ENCODE assay signal across 1 cellular context in genomic region chr19:18192673-18193387, GRCh38.
TF ChIP-seq lines count a peak whose summit lies in the region.

TSS of gene MPV17L2 (plus strand) at chr19:18193218. CDS start at chr19:18193282, 64 bp downstream.

TF ChIP-seq in K562, 482 proteins besides CTCF, POLR2A, EP300 and RAD21 (continued from another document and continues in another):
- no peak for TF ChIP-seq MXI1 (IDR thresholded peaks at IDR 0.05; ENCODE audit: low read depth, low read length)
- no peak for TF ChIP-seq SAFB (IDR thresholded peaks at IDR 0.05; ENCODE audit: borderline replicate concordance, low read depth, low read length)
- no peak for TF ChIP-seq TEAD4 (IDR thresholded peaks at IDR 0.05; ENCODE audit: low read length)
- TF ChIP-seq TEAD4 (CRISPR knock-in tag; IDR thresholded peaks at IDR 0.05; ENCODE audit: borderline replicate concordance): no peak
- TF ChIP-seq MECOM (CRISPR knock-in tag; IDR thresholded peaks at IDR 0.05): no peak
- TF ChIP-seq ZNF282 (CRISPR knock-in tag; IDR thresholded peaks at IDR 0.05): no peak
- TF ChIP-seq ZNF12 (CRISPR knock-in tag; IDR thresholded peaks at IDR 0.05): no peak
- no peak for TF ChIP-seq MCM3 (IDR thresholded peaks at IDR 0.05)
- no peak for TF ChIP-seq EZH2 (IDR thresholded peaks at IDR 0.05; ENCODE audit: borderline replicate concordance, low read depth, low read length)
- TF ChIP-seq ARNT (IDR thresholded peaks at IDR 0.05): no peak
- peak; percentile 94 for TF ChIP-seq CUX1 (CRISPR knock-in tag; IDR thresholded peaks at IDR 0.05)
- TF ChIP-seq PTBP1 (IDR thresholded peaks at IDR 0.05; ENCODE audit: low read depth, low read length): no peak
- no peak for TF ChIP-seq ZNF57 (CRISPR knock-in tag; IDR thresholded peaks at IDR 0.05)
- TF ChIP-seq HDAC1 (IDR thresholded peaks at IDR 0.05): 0 out of 4 replicates have a peak, but pooled peaks of 1 of the 2 experiments have one; percentile 89
- no peak for TF ChIP-seq MCM7 (IDR thresholded peaks at IDR 0.05)
- TF ChIP-seq ZBTB5 (IDR thresholded peaks at IDR 0.05): peak; percentile 33; the same call in 1 of the 2 replicates
- TF ChIP-seq ZBTB8A (IDR thresholded peaks at IDR 0.05; ENCODE audit: partially characterized antibody): no peak
- TF ChIP-seq HDAC3 (IDR thresholded peaks at IDR 0.05; ENCODE audit: borderline replicate concordance, partially characterized antibody): no peak
- no peak for TF ChIP-seq PML (IDR thresholded peaks at IDR 0.05; ENCODE audit: low read length)
- no peak for TF ChIP-seq CAMTA2 (CRISPR knock-in tag; conservative IDR thresholded peaks at IDR 0.05)
- peak; percentile 95 for TF ChIP-seq CEBPZ (IDR thresholded peaks at IDR 0.05; ENCODE audit: borderline replicate concordance, low read depth, low read length)
- no peak for TF ChIP-seq CBX5 (IDR thresholded peaks at IDR 0.05; ENCODE audit: borderline replicate concordance, low read depth)
- no peak for TF ChIP-seq MITF (IDR thresholded peaks at IDR 0.05)
- no peak for TF ChIP-seq ZC3H4 (CRISPR knock-in tag; IDR thresholded peaks at IDR 0.05; ENCODE audit: borderline replicate concordance)
- no peak for TF ChIP-seq BMI1 (IDR thresholded peaks at IDR 0.05; ENCODE audit: low read length)
- TF ChIP-seq ZNF184 (CRISPR knock-in tag; IDR thresholded peaks at IDR 0.05): no peak
- no peak for TF ChIP-seq E2F1 (CRISPR knock-in tag; IDR thresholded peaks at IDR 0.05)
- no peak for TF ChIP-seq JUNB (CRISPR knock-in tag; conservative IDR thresholded peaks at IDR 0.05)
- TF ChIP-seq SMARCC2 (IDR thresholded peaks at IDR 0.05; ENCODE audit: low read depth): no peak
- TF ChIP-seq HSF4 (CRISPR knock-in tag; IDR thresholded peaks at IDR 0.05; ENCODE audit: borderline replicate concordance): no peak
- TF ChIP-seq SUPT5H (IDR thresholded peaks at IDR 0.05): peak; percentile 77
- no peak for TF ChIP-seq CCAR2 (IDR thresholded peaks at IDR 0.05; ENCODE audit: low read depth, low read length)
- TF ChIP-seq CREB5 (CRISPR knock-in tag; IDR thresholded peaks at IDR 0.05): no peak
- TF ChIP-seq ARID2 (IDR thresholded peaks at IDR 0.05): no peak
- TF ChIP-seq FOXJ3 (CRISPR knock-in tag; IDR thresholded peaks at IDR 0.05): no peak
- no peak for TF ChIP-seq TAF15 (IDR thresholded peaks at IDR 0.05; ENCODE audit: low read depth, low read length)
- TF ChIP-seq SIN3A (IDR thresholded peaks at IDR 0.05; ENCODE audit: borderline replicate concordance in 2 of 2, control insufficient read depth in 1 of 2, low read depth in 2 of 2, low read length in 2 of 2): peak; percentile 32 to 54; a peak in 3 of 4 replicates
- no peak for TF ChIP-seq ELF1 (tag; IDR thresholded peaks at IDR 0.05)
- TF ChIP-seq SREBF2 (CRISPR knock-in tag; IDR thresholded peaks at IDR 0.05): no peak
- TF ChIP-seq RBM15 (IDR thresholded peaks at IDR 0.05; ENCODE audit: insufficient read depth, low read length): no peak
- TF ChIP-seq ZBTB34 (CRISPR knock-in tag; IDR thresholded peaks at IDR 0.05): no peak
- no peak for TF ChIP-seq NELFE (IDR thresholded peaks at IDR 0.05; ENCODE audit: insufficient read depth, insufficient read length)
- peak in 1 of 2 experiments; percentile 32; a peak in 1 of 4 replicates for TF ChIP-seq TBL1XR1 (IDR thresholded peaks at IDR 0.05; ENCODE audit: low read length in 2 of 2)
- no peak for TF ChIP-seq ZNF551 (CRISPR knock-in tag; IDR thresholded peaks at IDR 0.05)
- peak; percentile 85 for TF ChIP-seq SAP30 (IDR thresholded peaks at IDR 0.05; ENCODE audit: borderline replicate concordance, insufficient read depth, low read depth, low read length, poor library complexity, severe bottlenecking)
- TF ChIP-seq RCOR1 (IDR thresholded peaks at IDR 0.05; ENCODE audit: borderline replicate concordance in 1 of 2, low read depth in 2 of 2, low read length in 2 of 2): peak in 1 of 2 experiments; percentile 66; a peak in 2 of 4 replicates
- no peak for TF ChIP-seq ZNF174 (CRISPR knock-in tag; IDR thresholded peaks at IDR 0.05)
- no peak for TF ChIP-seq HDAC6 (IDR thresholded peaks at IDR 0.05; ENCODE audit: low read depth, low read length)
- TF ChIP-seq SETDB1 (IDR thresholded peaks at IDR 0.05; ENCODE audit: low read length): no peak
- TF ChIP-seq HDAC2 (IDR thresholded peaks at IDR 0.05): no peak
- TF ChIP-seq ZNF23 (CRISPR knock-in tag; IDR thresholded peaks at IDR 0.05): no peak
- no peak; the same call in 1 of the 2 replicates for TF ChIP-seq CREB3L1 (IDR thresholded peaks at IDR 0.05; ENCODE audit: borderline replicate concordance, low read depth)
- TF ChIP-seq ZBTB1 (CRISPR knock-in tag; IDR thresholded peaks at IDR 0.05; ENCODE audit: borderline replicate concordance, low read depth): no peak
- no peak for TF ChIP-seq ILK (tag; IDR thresholded peaks at IDR 0.05; ENCODE audit: borderline replicate concordance, low read depth)
